2 cellular contexts compared by ENCODE assay signal in genomic region chr12:45254254-45254653, GRCh38.
TF ChIP-seq lines count a peak whose summit lies in the region.

No MANE protein-coding gene starts in this region.

TF ChIP-seq in SK-N-SH treated with all-trans-retinoic acid at 6 μM for 48 hours, 23 proteins besides CTCF, POLR2A, EP300 and RAD21 (continued from another document):
- TF ChIP-seq ARNTL (CRISPR knock-in tag; IDR thresholded peaks at IDR 0.05; ENCODE audit: borderline replicate concordance, low read depth) = no peak

TF ChIP-seq in SK-N-SH, 30 proteins besides CTCF, POLR2A, EP300 and RAD21 (continued from another document):
- TF ChIP-seq ZBTB33 (IDR thresholded peaks at IDR 0.05; ENCODE audit: borderline replicate concordance, low read depth) (no peak), TEAD4 (IDR thresholded peaks at IDR 0.05; ENCODE audit: borderline replicate concordance, insufficient read depth) (no peak), NFIC (IDR thresholded peaks at IDR 0.05; ENCODE audit: borderline replicate concordance) (no peak), ELF1 (IDR thresholded peaks at IDR 0.05) (no peak), GABPA (IDR thresholded peaks at IDR 0.05; ENCODE audit: low read depth) (no peak), TAF1 (IDR thresholded peaks at IDR 0.05; ENCODE audit: borderline replicate concordance, low read depth, low read length) (no peak)
